Comparison of ENCODE assay signal across 8 cellular contexts in the genomic region with DNA sequence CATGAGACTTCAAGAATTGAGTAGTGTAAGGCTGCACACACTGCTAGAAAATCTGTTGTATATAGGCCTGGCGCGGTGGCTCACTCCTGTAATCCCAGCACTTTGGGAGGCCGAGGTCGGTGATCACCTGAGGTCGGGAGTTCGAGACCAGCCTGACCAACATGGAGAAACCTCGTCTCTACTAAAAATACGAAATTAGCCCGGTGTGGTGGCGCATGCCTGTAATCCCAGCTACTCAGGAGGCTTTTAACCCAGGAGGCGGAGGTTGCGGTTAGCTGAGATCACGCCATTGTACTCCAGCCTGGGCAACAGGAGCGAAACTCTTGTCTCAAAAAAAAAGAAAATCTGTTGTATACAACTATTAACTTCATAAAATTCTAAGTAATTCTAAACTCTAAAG. TPM values are rescaled to one million over a fixed set of nuclear protein-coding genes. Genes with fewer than 3 reads are reported as not detected.
DNase-seq lines count a peak whose midpoint lies in the region; ATAC-seq and TF ChIP-seq lines count a peak whose summit lies in the region.
"Not testable (repeated sequence)": the region's sequence is repeated elsewhere in the genome, so short reads cannot be mapped to it uniquely, and the experiment has no call there.

No MANE protein-coding gene starts in this region.

- not testable (repeated sequence) for H4K20me1 ChIP-seq in H9 (ENCODE audit: control insufficient read depth, insufficient read depth, insufficient read length)

- not testable (repeated sequence) for H3K9me3 Mint-ChIP-seq in H9; activated T-helper 1 cell treated with anti-CD3 and anti-CD28 coated beads, Interleukin-12 subunit alpha, Interleukin-12 subunit beta, Interleukin-2, Interleukin-4 antibody, amounts not matched to agents 30 ng/mL and 10 ng/mL and 1 ng/mL, durations not matched to agents 14 hours and 24 hours and 36 hours; naive thymus-derived CD4-positive, alpha-beta T cell

- H3K23ac ChIP-seq in H9 (ENCODE audit: insufficient read length, low read depth, low read length), result not testable (repeated sequence)

- DNase-seq in H9; Peyer's patch; activated T-helper 1 cell treated with anti-CD3 and anti-CD28 coated beads, Interleukin-12 subunit alpha, Interleukin-12 subunit beta, Interleukin-2, Interleukin-4 antibody, amounts not matched to agents 30 ng/mL and 10 ng/mL and 1 ng/mL, durations not matched to agents 14 hours and 24 hours and 36 hours (ENCODE audit: low spot score); colonic mucosa; cardiac muscle cell (ENCODE audit: low read depth in 1 of 2, low spot score in 1 of 2); naive thymus-derived CD4-positive, alpha-beta T cell: not testable (repeated sequence)

- H3K79me2 ChIP-seq in ACC112 (ENCODE audit: control insufficient read depth, insufficient read depth, low read length, unreplicated experiment), result peaks cover 68% of the 10 kb centered on the region
- peaks cover 36% of the 10 kb centered on the region for H3K79me2 ChIP-seq in H9 (ENCODE audit: insufficient read depth, low read length)

- not testable (repeated sequence) for H3K56ac ChIP-seq in H9 (ENCODE audit: insufficient read length, low read depth, low read length)

- not testable (repeated sequence) for H2AK5ac ChIP-seq in H9 (ENCODE audit: insufficient read length, low read length)

- H3K79me1 ChIP-seq in H9 (ENCODE audit: insufficient read depth, low read depth, low read length, poor library complexity, severe bottlenecking), result not testable (repeated sequence)

- intact Hi-C loops in activated T-helper 1 cell treated with anti-CD3 and anti-CD28 coated beads, Interleukin-12 subunit alpha, Interleukin-12 subunit beta, Interleukin-2, Interleukin-4 antibody, amounts not matched to agents 30 ng/mL and 10 ng/mL and 1 ng/mL, durations not matched to agents 14 hours and 24 hours and 36 hours (cut with micrococcal nuclease); colonic mucosa (cut with DNase I): not testable (repeated sequence)
- intact Hi-C loops in naive thymus-derived CD4-positive, alpha-beta T cell (cut with micrococcal nuclease), result loop anchor here (10.0 kb wide), 3 partner anchors 342 to 462 kb away; a partner anchor contains a TSS

- not testable (repeated sequence) for TF ChIP-seq CTCF in H9 (conservative IDR thresholded peaks at IDR 0.05); Peyer's patch (IDR thresholded peaks at IDR 0.05); colonic mucosa (IDR thresholded peaks at IDR 0.05); cardiac muscle cell (IDR thresholded peaks at IDR 0.05; ENCODE audit: low read depth, low read length)

- TF ChIP-seq POLR2A in Peyer's patch (IDR thresholded peaks at IDR 0.05), result not testable (repeated sequence)

- H3K4me3 ChIP-seq in ACC112 (ENCODE audit: low read depth, low read length), result peak overlapping the region; percentile 78
- H3K4me3 ChIP-seq in Peyer's patch, result peak overlapping the region in 3 of 4 donors; percentile 79 to 96 (median 87)
- H3K4me3 ChIP-seq in colonic mucosa, result peak overlapping the region; percentile 62
- peak overlapping the region; percentile 90 for H3K4me3 ChIP-seq in cardiac muscle cell
- peak overlapping the region; percentile 93 for H3K4me3 ChIP-seq in naive thymus-derived CD4-positive, alpha-beta T cell (ENCODE audit: low read length)
- peak overlapping the region; percentile 2 to 94 (median 37) for H3K4me3 ChIP-seq in skeletal muscle tissue (ENCODE audit: low read length in 3 of 3)

- peak overlapping the region; percentile 34 for H3K4me2 ChIP-seq in H9 (ENCODE audit: insufficient read depth, insufficient read length, low read length)

- not testable (repeated sequence) for H3K27me3 ChIP-seq in ACC112 (ENCODE audit: insufficient read depth, low read length); H9 (ENCODE audit: insufficient read depth, low read length); Peyer's patch; colonic mucosa; cardiac muscle cell; naive thymus-derived CD4-positive, alpha-beta T cell (ENCODE audit: control insufficient read depth in 2 of 2, insufficient read depth in 2 of 2, low read length in 2 of 2); skeletal muscle tissue (ENCODE audit: control insufficient read depth in 3 of 3, insufficient read depth in 3 of 3, low read length in 3 of 3)

- not testable (repeated sequence) for H3K27ac Mint-ChIP-seq in H9; activated T-helper 1 cell treated with anti-CD3 and anti-CD28 coated beads, Interleukin-12 subunit alpha, Interleukin-12 subunit beta, Interleukin-2, Interleukin-4 antibody, amounts not matched to agents 30 ng/mL and 10 ng/mL and 1 ng/mL, durations not matched to agents 14 hours and 24 hours and 36 hours
- peak overlapping the region in 4 of 9 donors; percentile 36 to 98 (median 92) for H3K27ac Mint-ChIP-seq in naive thymus-derived CD4-positive, alpha-beta T cell

- not testable (repeated sequence) for H2BK120ac ChIP-seq in H9 (ENCODE audit: low read depth, low read length, poor library complexity, severe bottlenecking)

- H3K23me2 ChIP-seq in H9 (ENCODE audit: insufficient read length, low read depth, low read length, poor library complexity, severe bottlenecking), result not testable (repeated sequence)

- not testable (repeated sequence) for H3K18ac ChIP-seq in H9 (ENCODE audit: insufficient read length, low read depth, low read length)

- not testable (repeated sequence) for H3T11ph ChIP-seq in H9 (ENCODE audit: low read length)

- H3K9me3 ChIP-seq in H9 (ENCODE audit: control insufficient read depth, low read depth, low read length); Peyer's patch; colonic mucosa; cardiac muscle cell (ENCODE audit: low read depth); naive thymus-derived CD4-positive, alpha-beta T cell (ENCODE audit: control insufficient read depth in 2 of 3, low read length in 3 of 3); skeletal muscle tissue (ENCODE audit: control insufficient read depth in 3 of 3, low read length in 3 of 3): not testable (repeated sequence)

- not testable (repeated sequence) for H3K14ac ChIP-seq in H9 (ENCODE audit: insufficient read depth, low read length)

- no CpG with 5 or more reads among the region's 14 CpGs for WGBS in H9 (ENCODE audit: extremely low coverage, insufficient read length, low lambda C conversion rate)

- not testable (repeated sequence) for ATAC-seq in naive thymus-derived CD4-positive, alpha-beta T cell

- H3K4me1 ChIP-seq in ACC112 (ENCODE audit: control insufficient read depth, insufficient read depth, low read length, unreplicated experiment), result peaks cover 28% of the 10 kb centered on the region
- not testable (repeated sequence) for H3K4me1 ChIP-seq in H9 (ENCODE audit: insufficient read depth, low read length); colonic mucosa
- H3K4me1 ChIP-seq in Peyer's patch, result peaks cover 0 to 46% (median 6%) of the 10 kb centered on the region in 4 donors
- H3K4me1 ChIP-seq in cardiac muscle cell (ENCODE audit: low read depth), result peaks cover 30% of the 10 kb centered on the region
- H3K4me1 ChIP-seq in naive thymus-derived CD4-positive, alpha-beta T cell (ENCODE audit: control insufficient read depth in 2 of 2, insufficient read depth in 2 of 2, low read length in 2 of 2), result peaks cover 33 to 44% of the 10 kb centered on the region in 2 donors
- H3K4me1 ChIP-seq in skeletal muscle tissue (ENCODE audit: control insufficient read depth in 3 of 3, insufficient read depth in 3 of 3, low read length in 3 of 3), result peaks cover 10 to 27% (median 18%) of the 10 kb centered on the region in 3 donors

- not testable (repeated sequence) for H2BK20ac ChIP-seq in H9 (ENCODE audit: low read depth, low read length, poor library complexity, severe bottlenecking)

- H3K4me1 Mint-ChIP-seq in H9, result peaks cover 38 to 40% of the 10 kb centered on the region in 2 experiments
- peaks cover 54% of the 10 kb centered on the region for H3K4me1 Mint-ChIP-seq in activated T-helper 1 cell treated with anti-CD3 and anti-CD28 coated beads, Interleukin-12 subunit alpha, Interleukin-12 subunit beta, Interleukin-2, Interleukin-4 antibody, amounts not matched to agents 30 ng/mL and 10 ng/mL and 1 ng/mL, durations not matched to agents 14 hours and 24 hours and 36 hours (ENCODE audit: low read depth)
- H3K4me1 Mint-ChIP-seq in naive thymus-derived CD4-positive, alpha-beta T cell, result peaks cover 24 to 70% (median 66%) of the 10 kb centered on the region in 7 donors

- H4K91ac ChIP-seq in H9 (ENCODE audit: insufficient read length, low read depth, low read length), result not testable (repeated sequence)

- H2BK5ac ChIP-seq in H9 (ENCODE audit: insufficient read length, low read length), result not testable (repeated sequence)

- H3K36me3 Mint-ChIP-seq in H9 (ENCODE audit: insufficient read depth in 1 of 3, low read depth in 3 of 3), result peaks cover 6 to 15% (median 9%) of the 10 kb centered on the region in 3 experiments; a peak in 6 of 7 replicates
- H3K36me3 Mint-ChIP-seq in activated T-helper 1 cell treated with anti-CD3 and anti-CD28 coated beads, Interleukin-12 subunit alpha, Interleukin-12 subunit beta, Interleukin-2, Interleukin-4 antibody, amounts not matched to agents 30 ng/mL and 10 ng/mL and 1 ng/mL, durations not matched to agents 14 hours and 24 hours and 36 hours (ENCODE audit: low read depth), result peaks cover 20% of the 10 kb centered on the region
- peaks cover 0 to 16% (median 6%) of the 10 kb centered on the region in 5 donors for H3K36me3 Mint-ChIP-seq in naive thymus-derived CD4-positive, alpha-beta T cell

- H3K9ac ChIP-seq in H9 (ENCODE audit: extremely low read depth, insufficient read length, low read length); colonic mucosa (ENCODE audit: low read depth in 2 of 2, low read length in 2 of 2): not testable (repeated sequence)
- peak overlapping the region in 1 of 3 donors; percentile 87 for H3K9ac ChIP-seq in skeletal muscle tissue (ENCODE audit: low read depth in 1 of 3, low read length in 3 of 3)

- H2BK15ac ChIP-seq in H9 (ENCODE audit: low read depth, low read length), result not testable (repeated sequence)

- not testable (repeated sequence) for H3K27me3 Mint-ChIP-seq in H9 (ENCODE audit: low read depth); activated T-helper 1 cell treated with anti-CD3 and anti-CD28 coated beads, Interleukin-12 subunit alpha, Interleukin-12 subunit beta, Interleukin-2, Interleukin-4 antibody, amounts not matched to agents 30 ng/mL and 10 ng/mL and 1 ng/mL, durations not matched to agents 14 hours and 24 hours and 36 hours (ENCODE audit: insufficient read depth); naive thymus-derived CD4-positive, alpha-beta T cell

- not testable (repeated sequence) for H3K4ac ChIP-seq in H9 (ENCODE audit: low read depth, low read length)

- CTCF ChIA-PET in naive thymus-derived CD4-positive, alpha-beta T cell (lab: Charles Lee), result not testable (repeated sequence)

- not testable (repeated sequence) for H2BK12ac ChIP-seq in H9 (ENCODE audit: insufficient read length, low read depth, low read length)

- not testable (repeated sequence) for H2AFZ ChIP-seq in ACC112 (ENCODE audit: low read length, unreplicated experiment); H9 (ENCODE audit: low read length)

- not testable (repeated sequence) for H3K27ac ChIP-seq in ACC112 (ENCODE audit: low read depth, low read length); H9 (ENCODE audit: insufficient read length, low read depth, low read length); Peyer's patch; colonic mucosa; cardiac muscle cell; naive thymus-derived CD4-positive, alpha-beta T cell (ENCODE audit: low read depth, low read length); skeletal muscle tissue (ENCODE audit: low read depth, low read length)

- not testable (repeated sequence) for H4K8ac ChIP-seq in H9 (replicated peaks; ENCODE audit: insufficient read length, low read depth, low read length)

- not testable (repeated sequence) for H4K5ac ChIP-seq in H9 (ENCODE audit: insufficient read length, low read depth, low read length)

- H3K36me3 ChIP-seq in ACC112 (ENCODE audit: insufficient read depth, low read length); Peyer's patch; colonic mucosa; cardiac muscle cell; naive thymus-derived CD4-positive, alpha-beta T cell (ENCODE audit: control insufficient read depth in 2 of 3, insufficient read depth in 3 of 3, low read length in 3 of 3); skeletal muscle tissue (ENCODE audit: control insufficient read depth in 3 of 3, insufficient read depth in 3 of 3, low read length in 3 of 3): not testable (repeated sequence)

- POLR2A ChIA-PET in naive thymus-derived CD4-positive, alpha-beta T cell (lab: Charles Lee), result interaction anchor here (1.0 to 1.5 kb wide), 2 partner anchors 23 to 41 kb away, joined by 4 read pairs; no protein-coding TSS in a partner anchor

- peak overlapping the region; percentile 96 to 99 for H3K4me3 Mint-ChIP-seq in H9
- peak overlapping the region; percentile 97 for H3K4me3 Mint-ChIP-seq in activated T-helper 1 cell treated with anti-CD3 and anti-CD28 coated beads, Interleukin-12 subunit alpha, Interleukin-12 subunit beta, Interleukin-2, Interleukin-4 antibody, amounts not matched to agents 30 ng/mL and 10 ng/mL and 1 ng/mL, durations not matched to agents 14 hours and 24 hours and 36 hours
- peak overlapping the region; percentile 67 to 100 (median 98) for H3K4me3 Mint-ChIP-seq in naive thymus-derived CD4-positive, alpha-beta T cell

RNA-seq across cellular contexts. Expression of a gene that starts 2.1 kb away (rescaled TPM):
- 108 and 114 TPM in 2 replicates for total RNA-seq in H9 (2021)
- total RNA-seq in Peyer's patch, result 10 to 100 TPM; 40.5 to 96.6 (median 77.1) TPM
- 97.1 and 103 TPM in 2 replicates for total RNA-seq in activated T-helper 1 cell treated with anti-CD3 and anti-CD28 coated beads, Interleukin-12 subunit alpha, Interleukin-12 subunit beta, Interleukin-2, Interleukin-4 antibody, amounts not matched to agents 30 ng/mL and 10 ng/mL and 1 ng/mL, durations not matched to agents 14 hours and 24 hours and 36 hours
- total RNA-seq in colonic mucosa, result 10 to 100 TPM; 83.9 to 88.3 TPM
- total RNA-seq in cardiac muscle cell, result 47.6 and 51.3 TPM in 2 replicates
- 78.8 and 90.9 TPM in 2 replicates for polyA plus RNA-seq in cardiac muscle cell
- 10 to 100 TPM; 70.5 to 97.0 (median 87.8) TPM for total RNA-seq in naive thymus-derived CD4-positive, alpha-beta T cell
- polyA plus RNA-seq in naive thymus-derived CD4-positive, alpha-beta T cell, result 10 to 100 TPM; 21.4 to 38.2 TPM
- total RNA-seq in skeletal muscle tissue, result 82.5 TPM

Comparison
In these comparisons a context has a peak if more than half of its experiments do, and no peak if none do; other contexts are left out.
1. H3K4me3 ChIP-seq: peak in every context shown above with its lines; median percentile 93 in naive thymus-derived CD4-positive, alpha-beta T cell; 90 in cardiac muscle cell; 87 in Peyer's patch; 78 in ACC112; 62 in colonic mucosa; 37 in skeletal muscle tissue.